8 cellular contexts compared by ENCODE assay signal in the genomic region with DNA sequence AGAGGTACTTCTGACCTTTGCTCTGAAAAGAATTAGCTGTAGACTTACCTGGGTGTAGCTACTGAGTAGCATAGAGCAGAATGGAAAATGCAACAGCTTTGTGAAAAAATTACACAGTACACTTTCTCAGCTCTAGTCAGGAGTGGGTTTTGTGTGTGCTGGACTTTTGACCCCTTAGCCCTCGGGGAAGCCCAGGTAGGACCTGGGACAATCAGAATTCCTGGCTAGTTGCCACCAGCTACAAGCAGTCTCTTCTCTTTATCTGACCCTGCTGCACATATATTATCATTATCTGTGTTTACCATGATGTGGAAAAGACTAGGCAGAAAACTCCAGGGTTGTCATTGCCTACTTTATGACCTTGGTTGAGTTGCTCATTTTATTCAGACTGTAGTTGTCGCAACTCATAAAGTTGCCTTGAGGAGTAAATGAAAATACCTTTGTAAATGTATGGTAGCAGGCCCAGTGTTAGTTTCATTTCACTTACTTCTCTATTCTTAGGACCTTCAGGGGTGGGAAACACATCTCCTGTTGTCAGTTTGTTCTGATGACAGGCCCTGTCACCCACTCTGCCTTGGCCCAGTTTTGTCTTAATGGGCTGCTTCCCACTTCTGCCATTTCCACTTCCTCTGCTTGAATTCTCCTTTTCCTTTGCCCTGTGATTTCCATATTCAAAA. TPM values are rescaled to one million over a fixed set of nuclear protein-coding genes. Genes with fewer than 3 reads are reported as not detected.
DNase-seq lines count a peak whose midpoint lies in the region; ATAC-seq and TF ChIP-seq lines count a peak whose summit lies in the region.

No MANE protein-coding gene starts in this region.

- H3K36me3 Mint-ChIP-seq in HFFc6 (ENCODE audit: low read depth) = peaks cover 58% of the 10 kb centered on the region
- peaks cover 5% of the 10 kb centered on the region for H3K36me3 Mint-ChIP-seq in mesothelial cell of epicardium

- H3K4me1 Mint-ChIP-seq in HFFc6 (ENCODE audit: low read depth) (peaks cover 75% of the 10 kb centered on the region), mesothelial cell of epicardium (peaks cover 51% of the 10 kb centered on the region)

- ATAC-seq in GM18502 (IDR thresholded peaks at IDR 0.05; ENCODE audit: poor library complexity, unreplicated experiment) = peak; percentile 26

- no peak for DNase-seq in HFFc6
- DNase-seq in SKM-1 treated with dmso at 0.1 percent for 144 hours (lab: John Stamatoyannopoulos, UW; ENCODE audit: unreplicated experiment) = peak; percentile 61
- DNase-seq in mesothelial cell of epicardium (ENCODE audit: low spot score in 2 of 2, unreplicated experiment in 2 of 2) = no peak
- DNase-seq in RKO (ENCODE audit: low spot score) = no peak
- DNase-seq in NCI-H2171 treated with DMSO at 0.1 percent for 48 hours (lab: John Stamatoyannopoulos, UW) = no peak
- DNase-seq in COR-L47 (lab: John Stamatoyannopoulos, UW) = no peak
- no peak for DNase-seq in NCI-H1417 (lab: John Stamatoyannopoulos, UW)

- H3K27me3 Mint-ChIP-seq in HFFc6 (ENCODE audit: insufficient read depth) = peaks cover 10% of the 10 kb centered on the region
- no peaks in the 10 kb centered on the region for H3K27me3 Mint-ChIP-seq in mesothelial cell of epicardium (ENCODE audit: low read depth)

- no peaks in the 10 kb centered on the region for H3K9me3 Mint-ChIP-seq in HFFc6
- H3K9me3 Mint-ChIP-seq in mesothelial cell of epicardium = no peaks in the 10 kb centered on the region

- TF ChIP-seq CTCF in HFFc6 (IDR thresholded peaks at IDR 0.05) = no peak
- no peak for TF ChIP-seq CTCF in mesothelial cell of epicardium (IDR thresholded peaks at IDR 0.05; ENCODE audit: unreplicated experiment)

- H3K27ac Mint-ChIP-seq in HFFc6 = peak overlapping the region; percentile 55
- H3K27ac Mint-ChIP-seq in mesothelial cell of epicardium = peak overlapping the region; percentile 99

- H3K4me3 Mint-ChIP-seq in HFFc6 (peak overlapping the region; percentile 65), mesothelial cell of epicardium (no peak overlapping the region)

RNA-seq across cellular contexts. Expression of a gene that starts 5.4 kb away (rescaled TPM):
- total RNA-seq in HFFc6 (2021; fragmentation: NEBNext Ultra II Directional; extraction: Animal tissue kit (Norgen Biotek cat#: 25700)) = 100 to 1,000 TPM; 452 to 692 (median 485) TPM
- total RNA-seq in mesothelial cell of epicardium = 58.3 to 63.2 TPM (median 61.6 TPM) in 3 replicates
